ENCODE assay signal across 8 cellular contexts in genomic region chr4:174282836-174283506, GRCh38. TPM values are rescaled to one million over a fixed set of nuclear protein-coding genes. Genes with fewer than 3 reads are reported as not detected.
A peak's percentile ranks its signal among the peaks of the same experiment; 100 is the strongest.
DNase-seq lines count a peak whose midpoint lies in the region; TF ChIP-seq lines count a peak whose summit lies in the region.

No MANE protein-coding gene starts in this region.

- H2AFZ ChIP-seq in neural progenitor cell (replicated peaks), result peak overlapping the region; percentile 99

- TF ChIP-seq CTCF in HFFc6 (IDR thresholded peaks at IDR 0.05) (no peak), neural progenitor cell (IDR thresholded peaks at IDR 0.05) (no peak)

- intact Hi-C loops in activated naive CD4-positive, alpha-beta T cell treated with anti-CD3 and anti-CD28 coated beads for 36 hours (cut with micrococcal nuclease), result loop anchor here (1.0 to 10.0 kb wide), 10 partner anchors 8 to 1912 kb away; partner anchors contain the start of genes GALNT7, HMGB2 and SPATA4

- H3K9ac ChIP-seq in neural progenitor cell (peak overlapping the region; percentile 99), stomach smooth muscle (ENCODE audit: low read length in 2 of 2) (peak overlapping the region; percentile 99)

- H3K4me1 Mint-ChIP-seq in HFFc6 (ENCODE audit: low read depth) (peaks cover 53% of the 10 kb centered on the region), neural progenitor cell (peaks cover 18% of the 10 kb centered on the region)
- H3K4me1 Mint-ChIP-seq in activated naive CD4-positive, alpha-beta T cell treated with anti-CD3 and anti-CD28 coated beads for 36 hours (ENCODE audit: low read depth), result peaks cover 55% of the 10 kb centered on the region

- in situ Hi-C loops in SK-MEL-5 (cut with HindIII; ENCODE audit: low pct_unique_long_range_greater_than_20kb, low sequenced_read_pairs), result no loop called here

- peak; percentile 80 for DNase-seq in GDM1 (lab: John Stamatoyannopoulos, UW)
- peak; percentile 95 for DNase-seq in HFFc6
- peak; percentile 93 for DNase-seq in MV-4-11 (lab: John Stamatoyannopoulos, UW)
- peak; percentile 96 for DNase-seq in SK-MEL-5 (ENCODE audit: low read depth, low spot score)
- peak; percentile 87 for DNase-seq in activated naive CD4-positive, alpha-beta T cell treated with anti-CD3 and anti-CD28 coated beads for 36 hours
- peak; percentile 90 for DNase-seq in foreskin melanocyte
- peak; percentile 90 for DNase-seq in neural progenitor cell (ENCODE audit: low spot score)

- H3K4me1 ChIP-seq in neural progenitor cell, result peaks cover 19% of the 10 kb centered on the region
- no peaks in the 10 kb centered on the region for H3K4me1 ChIP-seq in stomach smooth muscle (ENCODE audit: control insufficient read depth, insufficient read depth, low read length)

- no peaks in the 10 kb centered on the region for H3K27me3 ChIP-seq in neural progenitor cell
- H3K27me3 ChIP-seq in stomach smooth muscle (ENCODE audit: control insufficient read depth in 1 of 2, insufficient read depth in 2 of 2, low read length in 2 of 2), result no peaks in the 10 kb centered on the region

- H3K4me3 ChIP-seq in neural progenitor cell, result peak overlapping the region; percentile 81
- H3K4me3 ChIP-seq in stomach smooth muscle (ENCODE audit: low read length in 2 of 2), result peak overlapping the region; percentile 92 to 100

- peak overlapping the region; percentile 84 for H3K4me2 ChIP-seq in neural progenitor cell

- peaks cover 6% of the 10 kb centered on the region; the same call in 1 of the 2 replicates for H3K9me3 Mint-ChIP-seq in HFFc6
- H3K9me3 Mint-ChIP-seq in activated naive CD4-positive, alpha-beta T cell treated with anti-CD3 and anti-CD28 coated beads for 36 hours, result no peaks in the 10 kb centered on the region
- H3K9me3 Mint-ChIP-seq in neural progenitor cell, result no peaks in the 10 kb centered on the region

- peaks cover 17% of the 10 kb centered on the region for H3K36me3 Mint-ChIP-seq in HFFc6 (ENCODE audit: low read depth)
- peaks cover 22% of the 10 kb centered on the region for H3K36me3 Mint-ChIP-seq in activated naive CD4-positive, alpha-beta T cell treated with anti-CD3 and anti-CD28 coated beads for 36 hours (ENCODE audit: low read depth)
- H3K36me3 Mint-ChIP-seq in neural progenitor cell, result peaks cover 11% of the 10 kb centered on the region

- H4K20me1 ChIP-seq in neural progenitor cell (ENCODE audit: low read depth), result no peaks in the 10 kb centered on the region

- H3K27me3 Mint-ChIP-seq in HFFc6 (ENCODE audit: insufficient read depth), result no peaks in the 10 kb centered on the region; the same call in 1 of the 2 replicates
- H3K27me3 Mint-ChIP-seq in activated naive CD4-positive, alpha-beta T cell treated with anti-CD3 and anti-CD28 coated beads for 36 hours (ENCODE audit: low read depth), result no peaks in the 10 kb centered on the region
- peaks cover 2% of the 10 kb centered on the region for H3K27me3 Mint-ChIP-seq in neural progenitor cell (ENCODE audit: insufficient read depth, low read depth)

- CTCF ChIA-PET in activated naive CD4-positive, alpha-beta T cell treated with anti-CD3 and anti-CD28 coated beads for 36 hours (lab: Charles Lee), result no interaction called here

- H3K27ac Mint-ChIP-seq in HFFc6 (peak overlapping the region; percentile 99), neural progenitor cell (peak overlapping the region; percentile 100)
- H3K27ac Mint-ChIP-seq in activated naive CD4-positive, alpha-beta T cell treated with anti-CD3 and anti-CD28 coated beads for 36 hours, result peak overlapping the region; percentile 99

- H3K9me3 ChIP-seq in neural progenitor cell (ENCODE audit: low read depth) (no peaks in the 10 kb centered on the region), stomach smooth muscle (ENCODE audit: control insufficient read depth in 2 of 2, low read length in 2 of 2) (no peaks in the 10 kb centered on the region)

- no peaks in the 10 kb centered on the region for H3K36me3 ChIP-seq in neural progenitor cell
- no peaks in the 10 kb centered on the region for H3K36me3 ChIP-seq in stomach smooth muscle (ENCODE audit: control insufficient read depth in 2 of 2, insufficient read depth in 2 of 2, low read length in 2 of 2)

- H3K27ac ChIP-seq in neural progenitor cell, result peak overlapping the region; percentile 99
- H3K27ac ChIP-seq in stomach smooth muscle (ENCODE audit: low read length), result peak overlapping the region; percentile 98

- H3F3A ChIP-seq in neural progenitor cell (ENCODE audit: low read depth), result peaks cover 13% of the 10 kb centered on the region

- H3K4me3 Mint-ChIP-seq in HFFc6 (peak overlapping the region; percentile 100), neural progenitor cell (peak overlapping the region; percentile 100)
- peak overlapping the region; percentile 98 for H3K4me3 Mint-ChIP-seq in activated naive CD4-positive, alpha-beta T cell treated with anti-CD3 and anti-CD28 coated beads for 36 hours

- H3K79me2 ChIP-seq in neural progenitor cell (ENCODE audit: low read depth), result peaks cover 70% of the 10 kb centered on the region

RNA-seq across cellular contexts. Expression of gene FBXO8, which starts 0.5 kb away (rescaled TPM):
- 10 to 100 TPM; 15.4 to 22.2 (median 21.5) TPM for total RNA-seq in HFFc6 (2021; fragmentation: NEBNext Ultra II Directional; extraction: Animal tissue kit (Norgen Biotek cat#: 25700))
- total RNA-seq in SK-MEL-5 (2014; rRNA removed; shearing (Covaris generic)), result 35.2 and 37.2 TPM in 2 replicates
- polyA plus RNA-seq in SK-MEL-5 (2015; cell fraction: cytosol; rRNA removed), result 21.0 and 23.0 TPM in 2 replicates
- 8.7 and 14.7 TPM in 2 replicates for polyA plus RNA-seq in SK-MEL-5 (2015; cell fraction: nucleus; rRNA removed)
- 10 to 100 TPM; 19.9 to 21.2 TPM for total RNA-seq in activated naive CD4-positive, alpha-beta T cell treated with anti-CD3 and anti-CD28 coated beads for 36 hours
- 21.5 and 28.4 TPM in 2 replicates for total RNA-seq in neural progenitor cell (ENCODE audit: low replicate concordance)

RNA-seq across cellular contexts. Expression of gene CEP44, which starts 0.7 kb away (rescaled TPM):
- total RNA-seq in HFFc6 (2021; fragmentation: NEBNext Ultra II Directional; extraction: Animal tissue kit (Norgen Biotek cat#: 25700)), result 1 to 10 TPM; 7.6 to 8.8 (median 8.2) TPM
- total RNA-seq in SK-MEL-5 (2014; rRNA removed; shearing (Covaris generic)), result 13.5 and 14.0 TPM in 2 replicates
- 8.2 and 10.4 TPM in 2 replicates for polyA plus RNA-seq in SK-MEL-5 (2015; cell fraction: cytosol; rRNA removed)
- polyA plus RNA-seq in SK-MEL-5 (2015; cell fraction: nucleus; rRNA removed), result 44.5 and 48.2 TPM in 2 replicates
- total RNA-seq in activated naive CD4-positive, alpha-beta T cell treated with anti-CD3 and anti-CD28 coated beads for 36 hours, result 10 to 100 TPM; 41.2 to 41.4 TPM
- 42.2 and 76.1 TPM in 2 replicates for total RNA-seq in neural progenitor cell (ENCODE audit: low replicate concordance)

Comparison
In these comparisons a context has a peak if more than half of its experiments do, and no peak if none do; other contexts are left out.
1. Peak in every context shown above with its lines: DNase-seq, H3K4me3 ChIP-seq and H3K27ac ChIP-seq.